8 cellular contexts compared by ENCODE assay signal in the genomic region with DNA sequence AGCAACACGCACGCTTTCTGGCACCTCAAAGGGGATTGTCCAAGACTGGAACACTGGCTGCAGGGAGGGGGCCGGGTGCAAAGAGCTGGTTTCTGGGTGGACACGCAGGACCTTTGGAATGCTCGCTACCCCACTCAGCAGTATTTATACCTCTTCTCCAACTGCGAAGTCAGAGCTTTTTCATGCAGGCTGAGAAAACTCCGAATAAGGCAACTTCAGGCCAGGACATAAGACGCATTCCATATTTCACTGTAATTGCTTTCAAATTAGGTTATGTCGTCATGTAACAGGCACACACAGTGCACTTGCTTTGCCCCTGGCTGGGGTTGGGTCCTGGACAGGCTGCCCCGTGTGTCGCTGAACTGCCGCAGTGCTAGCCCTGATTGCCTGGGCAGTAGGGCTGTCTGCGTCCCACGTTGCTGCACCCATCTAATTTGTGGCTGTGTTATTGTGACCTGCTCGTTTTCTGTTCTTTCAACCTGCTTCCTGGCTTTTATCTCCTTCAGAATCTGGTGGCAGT. TPM values are rescaled to one million over a fixed set of nuclear protein-coding genes. Genes with fewer than 3 reads are reported as not detected.
A peak's percentile ranks its signal among the peaks of the same experiment; 100 is the strongest.
DNase-seq lines count a peak whose midpoint lies in the region; ATAC-seq and TF ChIP-seq lines count a peak whose summit lies in the region.

No MANE protein-coding gene starts in this region.

- H3K9me3 Mint-ChIP-seq in CD4-positive, CD25-positive, alpha-beta regulatory T cell, result no peaks in the 10 kb centered on the region

- H3K4me3 ChIP-seq in CD4-positive, CD25-positive, alpha-beta regulatory T cell (ENCODE audit: low read depth, low read length), result peak overlapping the region; percentile 41
- H3K4me3 ChIP-seq in fibroblast of villous mesenchyme (ENCODE audit: low read depth, low read length), result no peak overlapping the region
- H3K4me3 ChIP-seq in ovary, result no peak overlapping the region

- H3K4me1 ChIP-seq in CD4-positive, CD25-positive, alpha-beta regulatory T cell (ENCODE audit: control insufficient read depth, insufficient read depth, low read length, poor library complexity, severe bottlenecking), result peaks cover 69% of the 10 kb centered on the region
- peaks cover 16% of the 10 kb centered on the region for H3K4me1 ChIP-seq in ovary (ENCODE audit: insufficient read depth)

- DNase-seq in CD4-positive, CD25-positive, alpha-beta regulatory T cell, result no peak
- DNase-seq in SW480 (ENCODE audit: low spot score) (peak; percentile 95), fibroblast of villous mesenchyme (ENCODE audit: low read depth) (peak; percentile 98), ovary (peak in 3 of 5 donors; percentile 37 to 63 (median 57)), NCI-H526 (lab: John Stamatoyannopoulos, UW) (no peak), NCI-H1417 treated with DMSO at 0.1 percent for 48 hours (lab: John Stamatoyannopoulos, UW) (no peak), SIG-M5 treated with dmso at 0.1 percent for 504 hours (lab: John Stamatoyannopoulos, UW; ENCODE audit: unreplicated experiment) (no peak)

- TF ChIP-seq EP300 in ovary (IDR thresholded peaks at IDR 0.05), result peak; percentile 62

- H3K36me3 ChIP-seq in CD4-positive, CD25-positive, alpha-beta regulatory T cell (ENCODE audit: control insufficient read depth, insufficient read depth, low read length), result peaks cover 2% of the 10 kb centered on the region
- H3K36me3 ChIP-seq in ovary, result no peaks in the 10 kb centered on the region

- peaks cover 27 to 91% (median 63%) of the 10 kb centered on the region in 4 donors for H3K4me1 Mint-ChIP-seq in CD4-positive, CD25-positive, alpha-beta regulatory T cell

- H3K27ac ChIP-seq in CD4-positive, CD25-positive, alpha-beta regulatory T cell (ENCODE audit: insufficient read depth, low read length, poor library complexity, severe bottlenecking), result peak overlapping the region; percentile 78
- peak overlapping the region; percentile 42 to 56 for H3K27ac ChIP-seq in ovary

- TF ChIP-seq POLR2A in ovary (IDR thresholded peaks at IDR 0.05), result no peak

- no peaks in the 10 kb centered on the region for H3K27me3 ChIP-seq in CD4-positive, CD25-positive, alpha-beta regulatory T cell (ENCODE audit: control insufficient read depth, insufficient read depth, low read length)
- H3K27me3 ChIP-seq in ovary, result no peaks in the 10 kb centered on the region

- 54 to 67% (median 59%) methylated on average over 15 of the region's 15 CpGs for WGBS in ovary, 3 donors

- H3K27ac Mint-ChIP-seq in CD4-positive, CD25-positive, alpha-beta regulatory T cell, result peak overlapping the region; percentile 69 to 94 (median 73)

- peaks cover 15% of the 10 kb centered on the region for H3K36me3 Mint-ChIP-seq in CD4-positive, CD25-positive, alpha-beta regulatory T cell

- H3K9me3 ChIP-seq in CD4-positive, CD25-positive, alpha-beta regulatory T cell (ENCODE audit: control insufficient read depth in 2 of 2, low read length in 2 of 2), result no peaks in the 10 kb centered on the region
- no peaks in the 10 kb centered on the region for H3K9me3 ChIP-seq in ovary

- TF ChIP-seq CTCF in fibroblast of villous mesenchyme (IDR thresholded peaks at IDR 0.05; ENCODE audit: insufficient read depth, low read depth, low read length) (no peak), ovary (IDR thresholded peaks at IDR 0.05) (no peak)

- H3K27me3 Mint-ChIP-seq in CD4-positive, CD25-positive, alpha-beta regulatory T cell, result no peaks in the 10 kb centered on the region

- intact Hi-C loops in ovary (cut with DNase I), result no loop called here

- no peak for ATAC-seq in CD4-positive, CD25-positive, alpha-beta regulatory T cell (ENCODE audit: low read depth in 2 of 2)
- ATAC-seq in GM18909 (IDR thresholded peaks at IDR 0.05; ENCODE audit: poor library complexity, unreplicated experiment), result no peak

- H3K4me3 Mint-ChIP-seq in CD4-positive, CD25-positive, alpha-beta regulatory T cell, result peak overlapping the region; percentile 36 to 81 (median 68)

RNA-seq across cellular contexts. Expression of gene ACTN4, which starts 44.5 kb away (rescaled TPM):
- total RNA-seq in CD4-positive, CD25-positive, alpha-beta regulatory T cell, result 323 TPM
- polyA plus RNA-seq in CD4-positive, CD25-positive, alpha-beta regulatory T cell, result 10 to 100 TPM; 11.2 to 22.2 (median 15.7) TPM
- total RNA-seq in fibroblast of villous mesenchyme, result 333 and 456 TPM in 2 replicates
- 100 to 1,000 TPM; 139 to 419 (median 299) TPM for total RNA-seq in ovary
- 100 to 1,000 TPM; 188 to 458 TPM for polyA plus RNA-seq in ovary

RNA-seq across cellular contexts. Expression of gene CAPN12, which starts 52.3 kb away (rescaled TPM):
- total RNA-seq in CD4-positive, CD25-positive, alpha-beta regulatory T cell, result 6.1 TPM
- polyA plus RNA-seq in CD4-positive, CD25-positive, alpha-beta regulatory T cell, result 1 to 10 TPM; 1.0 to 2.6 (median 1.9) TPM
- total RNA-seq in fibroblast of villous mesenchyme, result 0.86 TPM in 1 of 2 replicates, not detected in the other
- total RNA-seq in ovary, result 1 to 10 TPM in 5 of 7 donors, under 1 TPM in 2; 0.81 to 8.0 (median 3.1) TPM
- 1 to 10 TPM in 1 of 2 donors, under 1 TPM in 1; 0.22 to 3.6 TPM for polyA plus RNA-seq in ovary

Comparison
In these comparisons a context has a peak if more than half of its experiments do, and no peak if none do; other contexts are left out.
1. DNase-seq: peak in SW480 (single experiment), fibroblast of villous mesenchyme (single experiment) and ovary (3 of 5); none in CD4-positive, CD25-positive, alpha-beta regulatory T cell (0 of 3), NCI-H526 (0 of 2), NCI-H1417 treated with DMSO at 0.1 percent for 48 hours (single experiment) and SIG-M5 treated with dmso at 0.1 percent for 504 hours (single experiment).